ENCODE assay signal across 8 cellular contexts in the genomic region with DNA sequence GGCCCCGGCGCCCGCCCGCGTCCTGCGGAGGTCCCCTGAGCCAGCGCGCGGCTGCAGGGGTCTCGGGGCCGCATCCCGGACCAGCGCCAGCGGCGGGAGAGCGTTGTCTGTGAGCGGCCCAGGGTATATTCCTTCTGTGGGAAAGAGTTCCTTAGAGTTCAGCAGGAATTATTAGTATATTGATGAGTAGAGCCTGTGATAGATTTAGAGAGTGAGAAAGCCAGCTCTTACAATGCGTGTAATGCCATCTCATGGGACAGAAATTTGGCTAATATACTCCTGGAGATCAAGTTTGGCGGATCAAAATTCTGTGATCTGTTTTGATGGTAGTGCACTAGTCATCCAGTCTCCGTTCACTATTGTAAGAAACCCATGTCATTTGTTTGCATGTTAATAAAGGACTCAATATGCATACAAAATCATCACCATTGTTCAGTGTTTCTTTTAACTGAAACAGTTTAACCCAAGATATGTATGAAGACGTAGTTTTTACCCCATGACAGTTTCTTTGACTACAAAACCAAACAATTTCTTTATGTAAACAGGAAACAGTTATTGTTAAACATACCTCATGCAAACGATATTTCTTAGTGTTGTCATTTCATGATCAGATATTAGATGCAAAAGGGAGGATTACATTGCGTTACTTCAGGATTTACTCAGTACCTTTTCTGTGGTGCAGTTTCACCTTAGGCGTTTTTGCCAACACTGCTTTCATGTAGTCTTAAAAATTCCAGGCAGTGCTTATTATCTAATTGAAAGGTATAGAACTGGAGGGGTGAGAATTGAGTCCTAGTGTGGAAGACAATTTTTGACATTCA. TPM values are rescaled to one million over a fixed set of nuclear protein-coding genes. Genes with fewer than 3 reads are reported as not detected.
DNase-seq lines count a peak whose midpoint lies in the region; ATAC-seq, FAIRE-seq and TF ChIP-seq lines count a peak whose summit lies in the region.

No MANE protein-coding gene starts in this region.

- TF ChIP-seq CTCF in cardiac muscle cell (IDR thresholded peaks at IDR 0.05; ENCODE audit: low read depth, low read length) = no peak
- no peak for TF ChIP-seq CTCF in astrocyte (IDR thresholded peaks at IDR 0.05; ENCODE audit: insufficient read depth, low read depth, low read length)
- TF ChIP-seq CTCF in liver (IDR thresholded peaks at IDR 0.05; ENCODE audit: low read depth, low read length, missing input control) = no peak

- H3K27ac Mint-ChIP-seq in astrocyte (ENCODE audit: unreplicated experiment) = no peak overlapping the region

- TF ChIP-seq RAD21 in liver (IDR thresholded peaks at IDR 0.05) = no peak

- peak; percentile 17 for FAIRE-seq in astrocyte (lab: Jason Lieb, UNC)

- peak overlapping the region; percentile 88 for H3K4me3 Mint-ChIP-seq in astrocyte (ENCODE audit: unreplicated experiment)

- DNase-seq in cardiac muscle cell (ENCODE audit: low read depth in 1 of 2, low spot score in 1 of 2) (peak; percentile 7 to 59), Right ventricle myocardium inferior (ENCODE audit: missing footprints) (no peak), astrocyte (ENCODE audit: low read depth) (no peak), hepatic stellate cell (ENCODE audit: low spot score) (no peak), GF-D8 (lab: John Stamatoyannopoulos, UW) (no peak)

- peaks cover 2% of the 10 kb centered on the region for H3K36me3 Mint-ChIP-seq in astrocyte (ENCODE audit: low read depth, unreplicated experiment)

- peak overlapping the region; percentile 88 for H3K9ac ChIP-seq in astrocyte (ENCODE audit: low read length)
- no peak overlapping the region for H3K9ac ChIP-seq in liver (ENCODE audit: low read depth in 1 of 2, low read length in 2 of 2)

- H3K36me3 ChIP-seq in cardiac muscle cell (no peaks in the 10 kb centered on the region), astrocyte (ENCODE audit: insufficient read depth, low read length) (no peaks in the 10 kb centered on the region), liver (ENCODE audit: control insufficient read depth in 4 of 4, insufficient read depth in 3 of 4, low read depth in 1 of 4, low read length in 3 of 4) (no peaks in the 10 kb centered on the region), urinary bladder (ENCODE audit: insufficient read depth) (no peaks in the 10 kb centered on the region)

- H3K4me3 ChIP-seq in cardiac muscle cell (peak overlapping the region; percentile 82), astrocyte (ENCODE audit: insufficient read depth, low read depth, low read length) (peak overlapping the region; percentile 74), liver (ENCODE audit: low read depth in 1 of 3, low read length in 3 of 3) (peak overlapping the region in 2 of 3 donors; percentile 71 to 77), urinary bladder (ENCODE audit: low read depth, low read length) (peak overlapping the region; percentile 96)

- H3K27ac ChIP-seq in cardiac muscle cell = no peak overlapping the region
- peak overlapping the region; percentile 77 for H3K27ac ChIP-seq in astrocyte (ENCODE audit: low read depth, low read length)
- no peak overlapping the region for H3K27ac ChIP-seq in liver (ENCODE audit: low read depth in 1 of 2, low read length in 2 of 2)
- H3K27ac ChIP-seq in urinary bladder (ENCODE audit: low read depth) = peak overlapping the region; percentile 18

- H3K4me1 Mint-ChIP-seq in astrocyte (ENCODE audit: low read depth, unreplicated experiment) = peaks cover 7% of the 10 kb centered on the region

- no peaks in the 10 kb centered on the region for H3K9me3 Mint-ChIP-seq in astrocyte (ENCODE audit: unreplicated experiment)

- intact Hi-C loops in Right ventricle myocardium inferior (cut with DNase I) = loop anchor here (2.0 to 5.0 kb wide), 5 partner anchors 77 to 307 kb away; partner anchors contain the start of gene MIPEP

- ATAC-seq in Right ventricle myocardium inferior (no peak), GM18867 (IDR thresholded peaks at IDR 0.05; ENCODE audit: unreplicated experiment) (no peak)

- H2AFZ ChIP-seq in astrocyte (ENCODE audit: low read depth, low read length) = peak overlapping the region; percentile 65

- H3K79me2 ChIP-seq in astrocyte (ENCODE audit: insufficient read depth, low read length) = peaks cover 65% of the 10 kb centered on the region

- peaks cover 16% of the 10 kb centered on the region for H3K4me1 ChIP-seq in cardiac muscle cell (ENCODE audit: low read depth)
- H3K4me1 ChIP-seq in astrocyte (ENCODE audit: insufficient read depth, low read length) = peaks cover 5% of the 10 kb centered on the region
- H3K4me1 ChIP-seq in liver (ENCODE audit: control insufficient read depth in 4 of 4, insufficient read depth in 4 of 4, low read length in 3 of 4) = peaks cover 6 to 15% (median 11%) of the 10 kb centered on the region in 4 donors
- no peaks in the 10 kb centered on the region for H3K4me1 ChIP-seq in urinary bladder (ENCODE audit: insufficient read depth)

- 11% methylated on average over 24 of the region's 24 CpGs for WGBS in liver
- 6% methylated on average over 24 of the region's 24 CpGs for WGBS in urinary bladder

- no peaks in the 10 kb centered on the region for H3K27me3 Mint-ChIP-seq in astrocyte (ENCODE audit: low read depth, unreplicated experiment)

- peak overlapping the region; percentile 96 for H3K4me2 ChIP-seq in astrocyte (ENCODE audit: low read length)

- peaks cover 10% of the 10 kb centered on the region for H3K27me3 ChIP-seq in cardiac muscle cell
- no peaks in the 10 kb centered on the region for H3K27me3 ChIP-seq in astrocyte (ENCODE audit: insufficient read depth, low read length)
- peaks cover 0 to 2% (median 0%) of the 10 kb centered on the region in 4 donors for H3K27me3 ChIP-seq in liver (ENCODE audit: control insufficient read depth in 4 of 4, insufficient read depth in 4 of 4, low read length in 3 of 4)

- no peaks in the 10 kb centered on the region for H4K20me1 ChIP-seq in astrocyte (ENCODE audit: insufficient read depth, low read length)

- H3K9me3 ChIP-seq in cardiac muscle cell (ENCODE audit: low read depth) = no peaks in the 10 kb centered on the region
- H3K9me3 ChIP-seq in astrocyte (ENCODE audit: insufficient read depth, low read depth, low read length) = no peaks in the 10 kb centered on the region
- no peaks in the 10 kb centered on the region for H3K9me3 ChIP-seq in liver (ENCODE audit: control insufficient read depth in 4 of 4, low read length in 3 of 4)

TF ChIP-seq in liver, 16 proteins besides CTCF, POLR2A, EP300 and RAD21 (continues in another document):
- TF ChIP-seq YY1 (IDR thresholded peaks at IDR 0.05) = no peak
- TF ChIP-seq, protein P1, sequence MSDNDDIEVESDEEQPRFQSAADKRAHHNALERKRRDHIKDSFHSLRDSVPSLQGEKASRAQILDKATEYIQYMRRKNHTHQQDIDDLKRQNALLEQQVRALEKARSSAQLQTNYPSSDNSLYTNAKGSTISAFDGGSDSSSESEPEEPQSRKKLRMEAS (IDR thresholded peaks at IDR 0.05) = no peak
- no peak for TF ChIP-seq NR2F2 (IDR thresholded peaks at IDR 0.05)
- TF ChIP-seq FOXA1 (IDR thresholded peaks at IDR 0.05) = no peak
- TF ChIP-seq, protein P2, sequence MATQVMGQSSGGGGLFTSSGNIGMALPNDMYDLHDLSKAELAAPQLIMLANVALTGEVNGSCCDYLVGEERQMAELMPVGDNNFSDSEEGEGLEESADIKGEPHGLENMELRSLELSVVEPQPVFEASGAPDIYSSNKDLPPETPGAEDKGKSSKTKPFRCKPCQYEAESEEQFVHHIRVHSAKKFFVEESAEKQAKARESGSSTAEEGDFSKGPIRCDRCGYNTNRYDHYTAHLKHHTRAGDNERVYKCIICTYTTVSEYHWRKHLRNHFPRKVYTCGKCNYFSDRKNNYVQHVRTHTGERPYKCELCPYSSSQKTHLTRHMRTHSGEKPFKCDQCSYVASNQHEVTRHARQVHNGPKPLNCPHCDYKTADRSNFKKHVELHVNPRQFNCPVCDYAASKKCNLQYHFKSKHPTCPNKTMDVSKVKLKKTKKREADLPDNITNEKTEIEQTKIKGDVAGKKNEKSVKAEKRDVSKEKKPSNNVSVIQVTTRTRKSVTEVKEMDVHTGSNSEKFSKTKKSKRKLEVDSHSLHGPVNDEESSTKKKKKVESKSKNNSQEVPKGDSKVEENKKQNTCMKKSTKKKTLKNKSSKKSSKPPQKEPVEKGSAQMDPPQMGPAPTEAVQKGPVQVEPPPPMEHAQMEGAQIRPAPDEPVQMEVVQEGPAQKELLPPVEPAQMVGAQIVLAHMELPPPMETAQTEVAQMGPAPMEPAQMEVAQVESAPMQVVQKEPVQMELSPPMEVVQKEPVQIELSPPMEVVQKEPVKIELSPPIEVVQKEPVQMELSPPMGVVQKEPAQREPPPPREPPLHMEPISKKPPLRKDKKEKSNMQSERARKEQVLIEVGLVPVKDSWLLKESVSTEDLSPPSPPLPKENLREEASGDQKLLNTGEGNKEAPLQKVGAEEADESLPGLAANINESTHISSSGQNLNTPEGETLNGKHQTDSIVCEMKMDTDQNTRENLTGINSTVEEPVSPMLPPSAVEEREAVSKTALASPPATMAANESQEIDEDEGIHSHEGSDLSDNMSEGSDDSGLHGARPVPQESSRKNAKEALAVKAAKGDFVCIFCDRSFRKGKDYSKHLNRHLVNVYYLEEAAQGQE (IDR thresholded peaks at IDR 0.05) = no peak
- TF ChIP-seq ZBTB33 (IDR thresholded peaks at IDR 0.05) = no peak
- TF ChIP-seq SP1 (IDR thresholded peaks at IDR 0.05) = no peak
- TF ChIP-seq HNF4G (IDR thresholded peaks at IDR 0.05) = no peak
- TF ChIP-seq, protein P3, sequence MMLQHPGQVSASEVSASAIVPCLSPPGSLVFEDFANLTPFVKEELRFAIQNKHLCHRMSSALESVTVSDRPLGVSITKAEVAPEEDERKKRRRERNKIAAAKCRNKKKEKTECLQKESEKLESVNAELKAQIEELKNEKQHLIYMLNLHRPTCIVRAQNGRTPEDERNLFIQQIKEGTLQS (IDR thresholded peaks at IDR 0.05) = no peak
- TF ChIP-seq JUND (IDR thresholded peaks at IDR 0.05) = no peak

RNA-seq across cellular contexts. Expression of gene TNFRSF19, which starts 9.9 kb away (rescaled TPM):
- 139 and 141 TPM in 2 replicates for total RNA-seq in cardiac muscle cell
- polyA plus RNA-seq in cardiac muscle cell = 91.3 and 124 TPM in 2 replicates
- 36.5 TPM for total RNA-seq in Right ventricle myocardium inferior
- total RNA-seq in astrocyte = 25.9 and 27.8 TPM in 2 replicates
- 1 to 10 TPM; 1.5 to 2.8 TPM for total RNA-seq in liver
- under 1 TPM; 0.27 to 0.32 TPM for polyA plus RNA-seq in liver
- total RNA-seq in urinary bladder = 17.6 TPM
- polyA plus RNA-seq in urinary bladder = 8.2 TPM

Comparison
In these comparisons a context has a peak if more than half of its experiments do, and no peak if none do; other contexts are left out.
1. DNase-seq: peak in cardiac muscle cell (2 of 2); none in Right ventricle myocardium inferior (single experiment), astrocyte (single experiment), hepatic stellate cell (single experiment) and GF-D8 (single experiment).
2. H3K27ac ChIP-seq: peak in astrocyte (single experiment) and urinary bladder (single experiment); none in cardiac muscle cell (single experiment) and liver (0 of 2).
3. Peak in every context shown above with its lines, with median percentiles within 50 percentile points of each other: H3K4me3 ChIP-seq.